8 cellular contexts compared by ENCODE assay signal in the genomic region with DNA sequence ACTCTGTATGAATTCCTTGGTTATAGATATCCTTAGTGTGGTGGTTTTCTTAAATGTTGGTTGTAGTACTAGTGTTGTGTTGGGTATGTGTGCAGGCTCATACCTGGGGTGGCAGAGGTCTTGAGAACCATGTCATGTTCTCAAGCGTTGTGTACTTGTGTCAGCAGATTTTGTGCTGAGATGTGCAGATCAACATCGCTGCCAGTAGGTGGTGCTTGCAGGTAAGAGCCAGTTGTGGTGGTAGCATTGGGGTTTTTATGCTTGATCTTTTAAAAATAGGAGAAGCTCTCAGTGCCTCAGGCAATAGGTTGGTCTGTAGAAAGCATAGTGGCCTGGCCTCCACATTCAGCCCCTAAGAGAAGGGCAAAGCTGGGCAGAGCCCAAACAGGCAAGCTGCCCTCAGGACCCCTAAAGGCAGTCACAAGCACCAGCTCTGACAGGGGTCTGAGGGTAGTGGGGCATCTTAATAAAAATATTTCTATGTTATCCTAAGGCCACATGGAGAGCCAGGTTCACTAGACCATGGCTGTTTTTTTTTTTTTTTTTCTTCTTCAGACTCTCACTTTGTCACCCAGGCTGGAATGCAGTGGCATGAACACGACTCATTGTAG.
A peak's percentile ranks its signal among the peaks of the same experiment; 100 is the strongest.
DNase-seq lines count a peak whose midpoint lies in the region; ATAC-seq, FAIRE-seq and TF ChIP-seq lines count a peak whose summit lies in the region.

No MANE protein-coding gene starts in this region.

- no peak overlapping the region for H3K9ac ChIP-seq in OCI-LY1 (ENCODE audit: low read length)
- H3K9ac ChIP-seq in endothelial cell of umbilical vein (replicated peaks; ENCODE audit: extremely low read depth, insufficient read depth, low read length): no peak overlapping the region

- H3K9me1 ChIP-seq in endothelial cell of umbilical vein (replicated peaks; ENCODE audit: control insufficient read depth, extremely low read depth, insufficient read depth, low read length): no peaks in the 10 kb centered on the region

- H3K36me3 Mint-ChIP-seq in activated T-helper 1 cell treated with anti-CD3 and anti-CD28 coated beads, Interleukin-12 subunit alpha, Interleukin-12 subunit beta, Interleukin-2, Interleukin-4 antibody, amounts not matched to agents 30 ng/mL and 10 ng/mL and 1 ng/mL, durations not matched to agents 14 hours and 24 hours and 36 hours (ENCODE audit: low read depth): no peaks in the 10 kb centered on the region

- H3K9me3 ChIP-seq in OCI-LY1 (ENCODE audit: low read length) (no peaks in the 10 kb centered on the region), endothelial cell of umbilical vein (replicated peaks; ENCODE audit: control insufficient read depth, insufficient read depth, low read length) (no peaks in the 10 kb centered on the region), uterus (no peaks in the 10 kb centered on the region)

- H2AFZ ChIP-seq in OCI-LY1 (ENCODE audit: low read length) (no peak overlapping the region), endothelial cell of umbilical vein (ENCODE audit: low read depth, low read length) (no peak overlapping the region)

- H3K4me1 ChIP-seq in OCI-LY1 (ENCODE audit: insufficient read depth, low read length, severe bottlenecking) (no peaks in the 10 kb centered on the region), endothelial cell of umbilical vein (ENCODE audit: control insufficient read depth, extremely low read depth, insufficient read depth, low read length) (no peaks in the 10 kb centered on the region), uterus (no peaks in the 10 kb centered on the region)

- BruUV-seq in endothelial cell of umbilical vein (replicated peaks; lab: Mats Ljungman, UMichigan): no TSS peak

- H3K27me3 ChIP-seq in OCI-LY1 (ENCODE audit: insufficient read depth, low read length) (no peaks in the 10 kb centered on the region), endothelial cell of umbilical vein (ENCODE audit: control insufficient read depth in 2 of 2, insufficient read depth in 2 of 2, low read length in 2 of 2) (peaks cover 0 to 2% of the 10 kb centered on the region in 2 experiments), uterus (no peaks in the 10 kb centered on the region)

- H3K36me3 ChIP-seq in OCI-LY1 (ENCODE audit: insufficient read depth, low read length) (no peaks in the 10 kb centered on the region), endothelial cell of umbilical vein (ENCODE audit: control insufficient read depth in 2 of 2, extremely low read depth in 1 of 2, insufficient read depth in 2 of 2, low read length in 2 of 2) (no peaks in the 10 kb centered on the region), uterus (no peaks in the 10 kb centered on the region)

- DNase-seq in Ammon's horn (ENCODE audit: low spot score): peak; percentile 57
- DNase-seq in endothelial cell of umbilical vein (ENCODE audit: low read depth, low spot score): peak; percentile 30
- DNase-seq in non-pigmented ciliary epithelial cell (ENCODE audit: low read depth): peak; percentile 17
- DNase-seq in activated T-helper 1 cell treated with anti-CD3 and anti-CD28 coated beads, Interleukin-12 subunit alpha, Interleukin-12 subunit beta, Interleukin-2, Interleukin-4 antibody, amounts not matched to agents 30 ng/mL and 10 ng/mL and 1 ng/mL, durations not matched to agents 14 hours and 24 hours and 36 hours (ENCODE audit: low spot score): no peak
- no peak for DNase-seq in uterus

- H3K4me3 Mint-ChIP-seq in activated T-helper 1 cell treated with anti-CD3 and anti-CD28 coated beads, Interleukin-12 subunit alpha, Interleukin-12 subunit beta, Interleukin-2, Interleukin-4 antibody, amounts not matched to agents 30 ng/mL and 10 ng/mL and 1 ng/mL, durations not matched to agents 14 hours and 24 hours and 36 hours: no peak overlapping the region

- no peak overlapping the region for H3K27ac Mint-ChIP-seq in activated T-helper 1 cell treated with anti-CD3 and anti-CD28 coated beads, Interleukin-12 subunit alpha, Interleukin-12 subunit beta, Interleukin-2, Interleukin-4 antibody, amounts not matched to agents 30 ng/mL and 10 ng/mL and 1 ng/mL, durations not matched to agents 14 hours and 24 hours and 36 hours

- CTCF ChIA-PET in endothelial cell of umbilical vein (lab: Charles Lee): interaction anchor here (0.6 to 3.4 kb wide), 8 partner anchors 10 to 824 kb away, joined by 3 to 27 read pairs (median 3); no protein-coding TSS in a partner anchor

- H3K9me2 ChIP-seq in OCI-LY1 (ENCODE audit: low read depth, low read length): no peaks in the 10 kb centered on the region

- FAIRE-seq in endothelial cell of umbilical vein (lab: Jason Lieb, UNC): peak; percentile 72

- H3K27ac ChIP-seq in OCI-LY1 (ENCODE audit: low read depth, low read length, poor library complexity, severe bottlenecking) (no peak overlapping the region), endothelial cell of umbilical vein (ENCODE audit: insufficient read depth, low read depth, low read length) (no peak overlapping the region), uterus (no peak overlapping the region)

- H3K79me2 ChIP-seq in OCI-LY1 (ENCODE audit: insufficient read depth, low read length) (no peaks in the 10 kb centered on the region), endothelial cell of umbilical vein (ENCODE audit: control insufficient read depth, insufficient read depth, low read length) (no peaks in the 10 kb centered on the region)

- H3K27me3 Mint-ChIP-seq in activated T-helper 1 cell treated with anti-CD3 and anti-CD28 coated beads, Interleukin-12 subunit alpha, Interleukin-12 subunit beta, Interleukin-2, Interleukin-4 antibody, amounts not matched to agents 30 ng/mL and 10 ng/mL and 1 ng/mL, durations not matched to agents 14 hours and 24 hours and 36 hours (ENCODE audit: insufficient read depth): peaks cover 15% of the 10 kb centered on the region

- POLR2A ChIA-PET in endothelial cell of umbilical vein (lab: Charles Lee): no interaction called here

- dilution Hi-C loops in endothelial cell of umbilical vein (cut with MboI; ENCODE audit: extremely low pct_ligation_motif_present, low sequenced_read_pairs): no loop called here

- no peak overlapping the region for H3K4me3 ChIP-seq in OCI-LY1 (ENCODE audit: low read depth, low read length, poor library complexity, severe bottlenecking)
- no peak overlapping the region for H3K4me3 ChIP-seq in endothelial cell of umbilical vein (replicated peaks in 1 of 3; ENCODE audit: insufficient read depth in 1 of 3, low read depth in 1 of 3, low read length in 3 of 3)
- no peak overlapping the region for H3K4me3 ChIP-seq in uterus

- H3K9me3 Mint-ChIP-seq in activated T-helper 1 cell treated with anti-CD3 and anti-CD28 coated beads, Interleukin-12 subunit alpha, Interleukin-12 subunit beta, Interleukin-2, Interleukin-4 antibody, amounts not matched to agents 30 ng/mL and 10 ng/mL and 1 ng/mL, durations not matched to agents 14 hours and 24 hours and 36 hours: no peaks in the 10 kb centered on the region

- peak; percentile 86 for ATAC-seq in HG03159 (IDR thresholded peaks at IDR 0.05; ENCODE audit: unreplicated experiment)

- TF ChIP-seq POLR2A in endothelial cell of umbilical vein (IDR thresholded peaks at IDR 0.05; ENCODE audit: low read depth, low read length) (no peak), uterus (IDR thresholded peaks at IDR 0.05) (no peak)

- TF ChIP-seq CTCF in GM12874 (IDR thresholded peaks at IDR 0.05; ENCODE audit: insufficient read depth, low read depth, low read length) (peak; percentile 75), OCI-LY1 (IDR thresholded peaks at IDR 0.05; ENCODE audit: low read length) (peak; percentile 92), endothelial cell of umbilical vein (IDR thresholded peaks at IDR 0.05; ENCODE audit: extremely low read depth in 1 of 2, insufficient read depth in 1 of 2, low read depth in 1 of 2, low read length in 2 of 2) (peak; percentile 38 to 71), uterus (IDR thresholded peaks at IDR 0.05) (peak in 2 of 4 experiments; percentile 15 to 32)

- no peak overlapping the region for H3K4me2 ChIP-seq in OCI-LY1 (ENCODE audit: low read length)
- no peak overlapping the region for H3K4me2 ChIP-seq in endothelial cell of umbilical vein (ENCODE audit: insufficient read depth, low read length)

- no peaks in the 10 kb centered on the region for H3F3A ChIP-seq in OCI-LY1 (ENCODE audit: insufficient read depth, low read length)

- intact Hi-C loops in endothelial cell of umbilical vein (cut with micrococcal nuclease): loop anchor here (1.0 kb wide), 1 partner anchor 849 kb away; no protein-coding TSS in a partner anchor
- intact Hi-C loops in activated T-helper 1 cell treated with anti-CD3 and anti-CD28 coated beads, Interleukin-12 subunit alpha, Interleukin-12 subunit beta, Interleukin-2, Interleukin-4 antibody, amounts not matched to agents 30 ng/mL and 10 ng/mL and 1 ng/mL, durations not matched to agents 14 hours and 24 hours and 36 hours (cut with micrococcal nuclease): no loop called here
- intact Hi-C loops in uterus (cut with DNase I; ENCODE audit: low total_unique reads): no loop called here

- no peaks in the 10 kb centered on the region for H3K4me1 Mint-ChIP-seq in activated T-helper 1 cell treated with anti-CD3 and anti-CD28 coated beads, Interleukin-12 subunit alpha, Interleukin-12 subunit beta, Interleukin-2, Interleukin-4 antibody, amounts not matched to agents 30 ng/mL and 10 ng/mL and 1 ng/mL, durations not matched to agents 14 hours and 24 hours and 36 hours (ENCODE audit: low read depth)

- no peaks in the 10 kb centered on the region for H4K20me1 ChIP-seq in OCI-LY1 (ENCODE audit: insufficient read depth, low read length)
- no peaks in the 10 kb centered on the region for H4K20me1 ChIP-seq in endothelial cell of umbilical vein (replicated peaks; ENCODE audit: control insufficient read depth, extremely low read depth, insufficient read depth, low read length)

TF ChIP-seq in endothelial cell of umbilical vein, 7 proteins besides CTCF, POLR2A, EP300 and RAD21:
- TF ChIP-seq FOS (IDR thresholded peaks at IDR 0.05; ENCODE audit: borderline replicate concordance, insufficient read depth, low read length): no peak
- no peak for TF ChIP-seq POLR2AphosphoS5 (IDR thresholded peaks at IDR 0.05; ENCODE audit: insufficient read depth, low read depth, low read length)
- TF ChIP-seq GATA2 (IDR thresholded peaks at IDR 0.05; ENCODE audit: insufficient read depth, insufficient read length, low read depth, low read length): no peak
- no peak for TF ChIP-seq MYC (IDR thresholded peaks at IDR 0.05; ENCODE audit: low read depth, low read length)
- TF ChIP-seq, protein P1, sequence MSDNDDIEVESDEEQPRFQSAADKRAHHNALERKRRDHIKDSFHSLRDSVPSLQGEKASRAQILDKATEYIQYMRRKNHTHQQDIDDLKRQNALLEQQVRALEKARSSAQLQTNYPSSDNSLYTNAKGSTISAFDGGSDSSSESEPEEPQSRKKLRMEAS (IDR thresholded peaks at IDR 0.05; ENCODE audit: insufficient read depth, insufficient read length): no peak
- TF ChIP-seq JUN (IDR thresholded peaks at IDR 0.05; ENCODE audit: borderline replicate concordance, insufficient read depth, insufficient read length, low read depth): no peak
- TF ChIP-seq EZH2 (IDR thresholded peaks at IDR 0.05; ENCODE audit: borderline replicate concordance, low read depth, low read length, severe bottlenecking): no peak
TF ChIP-seq in endothelial cell of umbilical vein: peak in this region for 0.

Comparison
In these comparisons a context has a peak if more than half of its experiments do, and no peak if none do; other contexts are left out.
1. DNase-seq: peak in Ammon's horn (single experiment), endothelial cell of umbilical vein (single experiment) and non-pigmented ciliary epithelial cell (single experiment); none in activated T-helper 1 cell treated with anti-CD3 and anti-CD28 coated beads, Interleukin-12 subunit alpha, Interleukin-12 subunit beta, Interleukin-2, Interleukin-4 antibody, amounts not matched to agents 30 ng/mL and 10 ng/mL and 1 ng/mL, durations not matched to agents 14 hours and 24 hours and 36 hours (single experiment) and uterus (0 of 2).